ENCODE assay signal across 1 cellular context in the genomic region with DNA sequence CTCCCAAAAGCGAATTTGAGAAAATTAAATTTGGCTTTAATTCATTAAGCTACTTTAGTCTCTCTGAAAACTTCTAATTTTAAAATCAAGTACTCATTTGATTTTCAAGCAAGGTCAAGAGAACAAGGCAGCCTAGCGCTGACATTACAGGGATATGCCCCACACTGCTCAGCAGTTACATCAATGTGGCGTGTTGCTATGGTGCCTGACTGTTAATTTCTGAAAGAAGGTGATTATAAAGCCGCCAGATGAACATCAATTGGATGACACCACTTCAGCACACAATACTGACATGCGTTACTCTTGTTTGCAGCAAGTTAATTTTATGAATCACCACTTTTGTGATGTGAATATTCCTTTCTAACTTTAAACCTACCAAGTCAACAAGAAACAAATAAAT.
TF ChIP-seq lines count a peak whose summit lies in the region.

No MANE protein-coding gene starts in this region.

TF ChIP-seq in H1, 55 proteins besides CTCF, POLR2A, EP300 and RAD21 (continued from another document):
- TF ChIP-seq SIRT6 (IDR thresholded peaks at IDR 0.05; ENCODE audit: low read length), result no peak
- TF ChIP-seq KDM1A (IDR thresholded peaks at IDR 0.05; ENCODE audit: borderline replicate concordance, low read length), result no peak
- TF ChIP-seq KDM4A (IDR thresholded peaks at IDR 0.05; ENCODE audit: low read depth, low read length, severe bottlenecking), result no peak
- no peak for TF ChIP-seq ASH2L (IDR thresholded peaks at IDR 0.05; ENCODE audit: low read length)
- TF ChIP-seq CHD7 (IDR thresholded peaks at IDR 0.05; ENCODE audit: insufficient replicate concordance, low read length), result no peak
- TF ChIP-seq JUND (IDR thresholded peaks at IDR 0.05; ENCODE audit: low read length), result no peak
- no peak for TF ChIP-seq CBX5 (IDR thresholded peaks at IDR 0.05; ENCODE audit: low read depth, low read length)
TF ChIP-seq in H1: peak in this region for 0.
